ENCODE assay signal across 30 cellular contexts in the genomic region with DNA sequence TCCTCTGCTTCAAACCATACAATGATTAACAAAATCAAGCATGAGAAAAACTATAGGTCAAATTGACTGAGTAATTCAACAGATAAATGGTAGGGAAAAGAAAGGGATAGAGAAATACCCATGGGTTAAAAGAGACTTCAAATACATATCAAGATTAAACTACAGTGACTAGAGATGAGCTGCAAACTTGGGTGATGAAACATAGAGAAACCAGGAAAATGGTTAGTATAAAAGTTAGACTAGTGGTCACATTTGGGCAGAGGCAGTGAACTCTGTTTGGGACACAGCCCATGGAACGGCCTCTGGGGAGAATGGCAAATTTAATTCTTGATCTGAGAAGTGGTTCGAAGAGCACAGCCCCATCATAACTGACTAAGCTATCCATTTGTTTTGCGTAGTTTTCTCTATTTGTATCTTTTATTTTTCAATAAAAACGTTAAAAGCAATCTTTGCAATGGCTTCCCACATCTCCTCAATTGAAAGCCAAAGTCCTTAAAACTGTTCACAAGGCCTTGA.
"Had no signal": no experiment of that assay in that cellular context is flagged by ENCODE, and none has a peak within 500 bp of the region (broad histone marks: within the 10 kb centered on the region; RNA-seq: fewer than 3 reads in every experiment).

No MANE protein-coding gene starts in this region.

- H3K27me3 ChIP-seq: Peyer's patch had no signal

- H3K27ac ChIP-seq: Peyer's patch, SJSA1 had no signal

- H3K4me3 ChIP-seq: Peyer's patch, SJSA1 had no signal

- H3K36me3 ChIP-seq: Peyer's patch, SJSA1 had no signal

- H3K4me2 ChIP-seq: SK-N-SH had no signal

- H3K9ac ChIP-seq: SK-N-SH had no signal

- ATAC-seq: PC-3 had no signal

- H3K9me3 ChIP-seq: SK-N-SH had no signal

- H3K4me1 ChIP-seq: Peyer's patch, SJSA1 had no signal

- DNase-seq: Kasumi-1, MM.1S, MV-4-11, NCI-H1092, NCI-H1105, NCI-H1417 treated with DMSO at 0.1 percent for 48 hours, NCI-H1436 treated with DMSO at 0.1 percent for 48 hours, NCI-H1694 treated with DMSO at 0.1 percent for 48 hours, NCI-H187 treated with DMSO at 0.1 percent for 48 hours, NCI-H2029 treated with DMSO at 0.1 percent for 48 hours, NCI-H2081 treated with DMSO at 0.1 percent for 48 hours, NCI-H2107, NCI-H2171, NCI-H226, NCI-H446 treated with DMSO at 0.1 percent for 48 hours, NCI-H510A, NCI-H524, NCI-H526, NCI-H69, NCI-H748 treated with DMSO at 0.1 percent for 48 hours, NCI-H82, PC-3, Peyer's patch, Right ventricle myocardium superior, RPMI8226, SHP77 treated with DMSO at 0.1 percent for 48 hours, SK-N-SH, SW 1271, T-helper 1 cell had no signal
